ENCODE assay signal across 8 cellular contexts in the genomic region with DNA sequence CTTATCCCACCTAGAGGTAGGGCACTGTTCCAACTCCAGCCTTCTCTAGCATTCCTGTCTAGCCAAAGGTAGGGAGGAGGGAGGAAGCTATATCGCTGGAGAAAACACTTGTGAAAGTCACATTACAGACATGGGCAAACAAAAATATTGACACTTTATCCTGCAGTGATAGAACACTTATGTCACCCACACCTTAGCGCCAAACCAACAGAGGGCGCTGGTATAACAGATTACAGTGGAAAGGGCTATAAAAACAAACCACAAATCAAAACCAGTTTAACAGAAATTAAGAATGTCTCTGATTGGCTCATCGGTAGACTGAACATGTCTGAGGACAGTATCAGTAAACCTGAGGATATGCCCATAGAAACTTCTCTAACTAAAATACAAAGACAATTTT.
DNase-seq lines count a peak whose midpoint lies in the region; ATAC-seq, FAIRE-seq and TF ChIP-seq lines count a peak whose summit lies in the region.

No MANE protein-coding gene starts in this region.

- H3K4me3 ChIP-seq in breast epithelium: no peak overlapping the region
- no peak overlapping the region for H3K4me3 ChIP-seq in coronary artery

- CTCF ChIA-PET in MCF 10A (lab: Yijun Ruan, JAX): interaction anchor here (0.7 to 1.1 kb wide), 3 partner anchors 10 to 262 kb away, joined by 3 to 4 read pairs (median 3); no protein-coding TSS in a partner anchor

- no peak overlapping the region for H3K27ac Mint-ChIP-seq in MCF 10A (ENCODE audit: low read depth, unreplicated experiment)

- H3K27me3 ChIP-seq in breast epithelium: no peaks in the 10 kb centered on the region

- no peak for ATAC-seq in GM21619 (IDR thresholded peaks at IDR 0.05; ENCODE audit: unreplicated experiment)

- H3K9me3 Mint-ChIP-seq in MCF 10A (ENCODE audit: unreplicated experiment): no peaks in the 10 kb centered on the region

- no peaks in the 10 kb centered on the region for H3K27me3 Mint-ChIP-seq in MCF 10A (ENCODE audit: insufficient read depth, unreplicated experiment)

- peaks cover 11% of the 10 kb centered on the region for H3K4me1 Mint-ChIP-seq in MCF 10A (ENCODE audit: insufficient read depth, unreplicated experiment)

- no peaks in the 10 kb centered on the region for H3K4me1 ChIP-seq in breast epithelium

- H3K36me3 Mint-ChIP-seq in MCF 10A (ENCODE audit: insufficient read depth, unreplicated experiment): no peaks in the 10 kb centered on the region

- no peak for FAIRE-seq in frontal cortex (lab: Jason Lieb, UNC)

- intact Hi-C loops in MCF 10A (cut with micrococcal nuclease): loop anchor here (2.0 kb wide), 1 partner anchor 270 kb away; no protein-coding TSS in a partner anchor
- intact Hi-C loops in breast epithelium (cut with DNase I; ENCODE audit: low total_unique reads): no loop called here

- POLR2A ChIA-PET in MCF 10A (lab: Yijun Ruan, JAX): interaction anchor here (0.9 to 1.7 kb wide), 3 partner anchors 10 to 86 kb away, joined by 3 to 5 read pairs (median 4); no protein-coding TSS in a partner anchor

- DNase-seq in MCF 10A (ENCODE audit: unreplicated experiment) (peak; percentile 39), breast epithelium (ENCODE audit: low spot score in 2 of 2) (no peak), NCI-H2081 (lab: John Stamatoyannopoulos, UW) (peak; percentile 50 to 60), dermis blood vessel endothelial cell (peak; percentile 3), frontal cortex (ENCODE audit: low spot score in 2 of 2) (no peak), coronary artery (ENCODE audit: low spot score) (no peak)
- no peak for DNase-seq in stimulated activated naive CD4-positive, alpha-beta T cell treated with Interleukin-2 at 50 U/mL for 16 hours (lab: John Stamatoyannopoulos, UW)

- TF ChIP-seq CTCF in MCF 10A (IDR thresholded peaks at IDR 0.05; ENCODE audit: unreplicated experiment) (peak; percentile 21), breast epithelium (IDR thresholded peaks at IDR 0.05) (no peak), coronary artery (IDR thresholded peaks at IDR 0.05) (no peak)

- BruUV-seq in MCF 10A (replicated peaks; lab: Mats Ljungman, UMichigan): no TSS peak

- peaks cover 0 to 4% of the 10 kb centered on the region in 2 donors for H3K9me3 ChIP-seq in breast epithelium

- H3K36me3 ChIP-seq in breast epithelium: no peaks in the 10 kb centered on the region

- no peak overlapping the region for H3K4me3 Mint-ChIP-seq in MCF 10A (ENCODE audit: unreplicated experiment)

- TF ChIP-seq POLR2A in breast epithelium (IDR thresholded peaks at IDR 0.05): no peak

- H3K27ac ChIP-seq in breast epithelium (no peak overlapping the region), coronary artery (no peak overlapping the region)

Comparison
In these comparisons a context has a peak if more than half of its experiments do, and no peak if none do; other contexts are left out.
1. DNase-seq: peak in MCF 10A (single experiment), NCI-H2081 (2 of 2) and dermis blood vessel endothelial cell (single experiment); none in breast epithelium (0 of 2), stimulated activated naive CD4-positive, alpha-beta T cell treated with Interleukin-2 at 50 U/mL for 16 hours (single experiment), frontal cortex (0 of 2) and coronary artery (single experiment).